Comparison of ENCODE assay signal across 15 cellular contexts in the genomic region with DNA sequence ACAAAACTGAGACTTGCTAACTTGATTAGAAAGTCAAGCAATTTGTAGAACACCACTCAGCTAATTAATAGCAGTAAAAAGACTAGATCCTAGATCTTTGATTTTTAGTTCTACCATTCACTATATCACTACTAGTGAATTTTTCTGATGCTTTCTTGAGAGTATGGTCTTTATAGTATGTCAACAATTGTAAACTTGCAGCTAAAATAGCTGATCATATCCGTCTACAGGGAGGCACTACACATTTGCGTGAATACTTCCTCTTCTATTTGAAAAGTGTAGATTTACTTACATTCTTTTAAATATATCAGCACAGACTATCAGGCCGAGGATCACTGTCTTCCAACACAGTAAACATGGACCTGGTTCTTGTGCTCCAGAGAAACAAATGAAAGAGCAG. TPM values are rescaled to one million over a fixed set of nuclear protein-coding genes. Genes with fewer than 3 reads are reported as not detected.
A peak's percentile ranks its signal among the peaks of the same experiment; 100 is the strongest.
DNase-seq lines count a peak whose midpoint lies in the region; TF ChIP-seq lines count a peak whose summit lies in the region.
"Had no signal": no experiment of that assay in that cellular context is flagged by ENCODE, and none has a peak within 500 bp of the region (broad histone marks: within the 10 kb centered on the region; RNA-seq: fewer than 3 reads in every experiment).

No MANE protein-coding gene starts in this region.

- H3K9me2 ChIP-seq in MM.1S (replicated peaks; ENCODE audit: insufficient read depth, low read length) = no peaks in the 10 kb centered on the region

- no peak overlapping the region for H2AFZ ChIP-seq in MM.1S (ENCODE audit: low read length)

- intact Hi-C loops in dendritic cell treated with granulocyte-macrophage colony-stimulating factor and Interleukin-4, amounts not matched to agents 40 ng/mL and 50 ng/mL, for 4 days (cut with micrococcal nuclease) = no loop called here
- intact Hi-C loops in transverse colon (cut with DNase I; ENCODE audit: low total_unique reads) = no loop called here

- peak overlapping the region; percentile 99 for H3K27ac Mint-ChIP-seq in activated naive CD4-positive, alpha-beta T cell treated with anti-CD3 and anti-CD28 coated beads, Interleukin-2, amount 10 ng/mL, durations not matched to agents 7 days and 5 days
- H3K27ac Mint-ChIP-seq in dendritic cell treated with granulocyte-macrophage colony-stimulating factor and Interleukin-4, amounts not matched to agents 40 ng/mL and 50 ng/mL, for 4 days = peak overlapping the region; percentile 33
- H3K27ac Mint-ChIP-seq: H9 had no signal

- 41 to 68% methylated on average over 3 of the region's 3 CpGs for WGBS in transverse colon (ENCODE audit: low coverage in 1 of 2), 2 donors

- H3K9me3 Mint-ChIP-seq in activated naive CD4-positive, alpha-beta T cell treated with anti-CD3 and anti-CD28 coated beads, Interleukin-2, amount 10 ng/mL, durations not matched to agents 7 days and 5 days = no peaks in the 10 kb centered on the region
- H3K9me3 Mint-ChIP-seq in dendritic cell treated with granulocyte-macrophage colony-stimulating factor and Interleukin-4, amounts not matched to agents 40 ng/mL and 50 ng/mL, for 4 days = no peaks in the 10 kb centered on the region
- H3K9me3 Mint-ChIP-seq: H9 had no signal

- CTCF ChIA-PET in activated naive CD4-positive, alpha-beta T cell treated with anti-CD3 and anti-CD28 coated beads, Interleukin-2, amount 10 ng/mL, durations not matched to agents 7 days and 5 days (lab: Charles Lee) = interaction anchor here (0.8 to 7.2 kb wide), 14 partner anchors 10 to 96 kb away, joined by 3 to 80 read pairs (median 5); partner anchors contain the start of genes ATP6V1G3 and PTPRC

- DNase-seq in activated naive CD4-positive, alpha-beta T cell treated with anti-CD3 and anti-CD28 coated beads, Interleukin-2, amount 10 ng/mL, durations not matched to agents 7 days and 5 days = no peak
- DNase-seq in activated naive CD4-positive, alpha-beta T cell (lab: John Stamatoyannopoulos, UW) = no peak
- DNase-seq in Peyer's patch (no peak), transverse colon (no peak), EL (no peak), MM.1S (no peak), cerebellum (ENCODE audit: low spot score) (no peak)
- DNase-seq: DMS 273 treated with DMSO at 0.1 percent for 48 hours, foreskin keratinocyte, H9, mammary epithelial cell, NCI-H1694 treated with DMSO at 0.1 percent for 48 hours, NCI-H510A treated with DMSO at 0.1 percent for 48 hours, SW 1271 had no signal

- TF ChIP-seq POLR2A in Peyer's patch (IDR thresholded peaks at IDR 0.05) (no peak), transverse colon (IDR thresholded peaks at IDR 0.05) (no peak)

- H3K36me3 ChIP-seq in Peyer's patch (no peaks in the 10 kb centered on the region), transverse colon (no peaks in the 10 kb centered on the region), MM.1S (replicated peaks; ENCODE audit: insufficient read depth, low read length) (no peaks in the 10 kb centered on the region)

- peaks cover 2% of the 10 kb centered on the region for H3K36me3 Mint-ChIP-seq in activated naive CD4-positive, alpha-beta T cell treated with anti-CD3 and anti-CD28 coated beads, Interleukin-2, amount 10 ng/mL, durations not matched to agents 7 days and 5 days
- H3K36me3 Mint-ChIP-seq in dendritic cell treated with granulocyte-macrophage colony-stimulating factor and Interleukin-4, amounts not matched to agents 40 ng/mL and 50 ng/mL, for 4 days (ENCODE audit: low read depth) = no peaks in the 10 kb centered on the region

- H3K79me2 ChIP-seq in MM.1S (ENCODE audit: low read length) = no peaks in the 10 kb centered on the region

- no peaks in the 10 kb centered on the region for H3K27me3 Mint-ChIP-seq in activated naive CD4-positive, alpha-beta T cell treated with anti-CD3 and anti-CD28 coated beads, Interleukin-2, amount 10 ng/mL, durations not matched to agents 7 days and 5 days
- H3K27me3 Mint-ChIP-seq in dendritic cell treated with granulocyte-macrophage colony-stimulating factor and Interleukin-4, amounts not matched to agents 40 ng/mL and 50 ng/mL, for 4 days = no peaks in the 10 kb centered on the region

- H3K27ac ChIP-seq in Peyer's patch (peak overlapping the region; percentile 66 to 84 (median 70)), transverse colon (peak overlapping the region; percentile 50 to 65 (median 58)), MM.1S (ENCODE audit: low read length) (no peak overlapping the region)
- H3K27ac ChIP-seq: foreskin keratinocyte had no signal

- in situ Hi-C loops in transverse colon (cut with MboI; ENCODE audit: low pct_ligation_motif_present in 1 of 4, low pct_unique_long_range_greater_than_20kb in 1 of 4, low sequenced_read_pairs in 3 of 4) = no loop called here

- no peak overlapping the region for H3K9ac ChIP-seq in MM.1S (ENCODE audit: low read length)

- TF ChIP-seq CTCF in Peyer's patch (IDR thresholded peaks at IDR 0.05) (no peak), transverse colon (IDR thresholded peaks at IDR 0.05) (no peak), MM.1S (IDR thresholded peaks at IDR 0.05; ENCODE audit: low read length) (no peak)

- H3K4me1 Mint-ChIP-seq in activated naive CD4-positive, alpha-beta T cell treated with anti-CD3 and anti-CD28 coated beads, Interleukin-2, amount 10 ng/mL, durations not matched to agents 7 days and 5 days = peaks cover 84% of the 10 kb centered on the region
- H3K4me1 Mint-ChIP-seq in dendritic cell treated with granulocyte-macrophage colony-stimulating factor and Interleukin-4, amounts not matched to agents 40 ng/mL and 50 ng/mL, for 4 days (ENCODE audit: low read depth) = peaks cover 33% of the 10 kb centered on the region

- H3K4me1 ChIP-seq in Peyer's patch = peaks cover 0 to 16% (median 2%) of the 10 kb centered on the region in 4 donors
- H3K4me1 ChIP-seq in transverse colon = no peaks in the 10 kb centered on the region
- H3K4me1 ChIP-seq in MM.1S (ENCODE audit: low read length) = peaks cover 13% of the 10 kb centered on the region
- H3K4me1 ChIP-seq: foreskin keratinocyte had no signal

- TF ChIP-seq EP300 in transverse colon (IDR thresholded peaks at IDR 0.05; ENCODE audit: low read depth) = no peak

- peak overlapping the region; percentile 89 for H3K4me3 Mint-ChIP-seq in activated naive CD4-positive, alpha-beta T cell treated with anti-CD3 and anti-CD28 coated beads, Interleukin-2, amount 10 ng/mL, durations not matched to agents 7 days and 5 days
- no peak overlapping the region for H3K4me3 Mint-ChIP-seq in dendritic cell treated with granulocyte-macrophage colony-stimulating factor and Interleukin-4, amounts not matched to agents 40 ng/mL and 50 ng/mL, for 4 days
- H3K4me3 Mint-ChIP-seq: H9 had no signal

- H3K27me3 ChIP-seq in Peyer's patch = no peaks in the 10 kb centered on the region
- no peaks in the 10 kb centered on the region for H3K27me3 ChIP-seq in transverse colon
- H3K27me3 ChIP-seq in MM.1S (replicated peaks; ENCODE audit: insufficient read depth, low read length) = no peaks in the 10 kb centered on the region
- H3K27me3 ChIP-seq: foreskin keratinocyte had no signal

- H3F3A ChIP-seq in MM.1S (ENCODE audit: insufficient read depth, low read length) = 0 out of 2 replicates have a peak, but pooled peaks cover 5% of the 10 kb centered on the region

- H3K4me2 ChIP-seq in MM.1S (ENCODE audit: low read depth, low read length) = no peak overlapping the region

- no peaks in the 10 kb centered on the region for H4K20me1 ChIP-seq in MM.1S (ENCODE audit: insufficient read depth, low read length)

- H3K4me3 ChIP-seq in Peyer's patch (no peak overlapping the region), transverse colon (no peak overlapping the region), MM.1S (ENCODE audit: low read length) (no peak overlapping the region)

- H3K9me3 ChIP-seq in Peyer's patch = no peaks in the 10 kb centered on the region
- no peaks in the 10 kb centered on the region for H3K9me3 ChIP-seq in transverse colon
- H3K9me3 ChIP-seq in MM.1S (replicated peaks; ENCODE audit: insufficient read depth, low read length) = no peaks in the 10 kb centered on the region

RNA-seq across cellular contexts. Expression of gene PTPRC, which starts 18.6 kb away (rescaled TPM):
- total RNA-seq in Peyer's patch (100 to 1,000 TPM in 1 of 4 donors, 10 to 100 TPM in 3; 13.3 to 127 (median 22.1) TPM), transverse colon (10 to 100 TPM in 3 of 4 donors, 1 to 10 TPM in 1; 6.4 to 50.7 (median 25.6) TPM), cerebellum (4.4 TPM)
- total RNA-seq: foreskin keratinocyte, H9 had no signal
